Comparison of ENCODE assay signal across 7 cellular contexts in genomic region chr3:67788396-67788795, GRCh38.
"Had no signal": no experiment of that assay in that cellular context is flagged by ENCODE, and none has a peak within 500 bp of the region (broad histone marks: within the 10 kb centered on the region; RNA-seq: fewer than 3 reads in every experiment).

No MANE protein-coding gene starts in this region.

- ATAC-seq: HepG2 had no signal

- H3K9ac ChIP-seq: GM23248 had no signal

- H3K4me3 ChIP-seq: GM23248 had no signal

- H3K36me3 Mint-ChIP-seq: IgD-negative memory B cell had no signal

- H3K4me3 Mint-ChIP-seq: H9, IgD-negative memory B cell had no signal

- H3K27ac Mint-ChIP-seq: H9, IgD-negative memory B cell had no signal

- DNase-seq: GM23248, H9, HCEC 1CT, KBM-7 had no signal

- H3K27ac ChIP-seq: GM23248, HL-60 had no signal

- H2AFZ ChIP-seq: GM23248 had no signal

- H3K4me1 Mint-ChIP-seq: IgD-negative memory B cell had no signal

- H3K27me3 Mint-ChIP-seq: IgD-negative memory B cell had no signal
